8 cellular contexts compared by ENCODE assay signal in the genomic region with DNA sequence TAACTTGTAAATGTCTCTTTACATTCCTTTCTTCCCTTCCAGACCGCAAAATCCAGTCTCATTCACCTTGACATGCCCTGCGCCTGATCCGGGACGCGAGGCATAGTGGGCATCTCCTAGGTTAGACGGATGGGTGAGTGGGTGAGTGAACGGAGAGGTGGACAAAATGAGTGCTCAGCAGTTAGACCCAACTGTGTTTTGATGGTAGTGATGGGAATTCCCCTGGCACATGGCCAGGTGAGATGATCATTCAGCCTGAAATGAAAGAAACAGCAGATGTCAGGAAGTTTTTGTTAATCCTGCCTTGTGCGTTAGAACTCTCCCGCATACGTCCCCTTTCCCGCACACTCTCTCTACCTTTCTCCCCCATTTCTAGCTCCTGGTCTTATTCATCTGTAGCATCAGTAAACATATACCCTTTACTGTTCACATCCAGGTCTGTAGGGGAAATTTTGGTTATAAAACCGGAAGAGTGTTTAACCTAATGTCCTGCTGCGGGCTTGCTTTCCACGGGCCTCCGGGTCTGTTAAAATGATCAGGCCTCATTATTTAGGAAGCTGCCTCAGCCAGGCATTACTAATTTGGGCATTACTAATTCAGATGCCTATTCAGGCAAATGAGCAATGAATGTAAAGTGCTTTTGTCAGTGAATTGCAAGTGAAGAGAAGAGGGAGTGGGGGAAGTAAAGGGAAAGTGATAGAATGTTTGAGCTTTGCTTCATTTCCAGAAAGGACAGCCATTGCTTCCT.
DNase-seq lines count a peak whose midpoint lies in the region; ATAC-seq and TF ChIP-seq lines count a peak whose summit lies in the region.

No MANE protein-coding gene starts in this region.

- no peak overlapping the region for H3K9ac ChIP-seq in trophoblast cell (ENCODE audit: low read length)

- H2BK5ac ChIP-seq in trophoblast cell (ENCODE audit: low read depth, low read length, poor library complexity): no peak overlapping the region

- no peak overlapping the region for H3K4me3 ChIP-seq in gastroesophageal sphincter
- H3K4me3 ChIP-seq in trophoblast cell (ENCODE audit: low read depth, low read length): no peak overlapping the region

- no peak overlapping the region for H4K8ac ChIP-seq in trophoblast cell (ENCODE audit: low read depth, low read length)

- H3K36me3 Mint-ChIP-seq in IgD-negative memory B cell: peaks cover 5% of the 10 kb centered on the region

- peaks cover 2% of the 10 kb centered on the region for H3K79me2 ChIP-seq in trophoblast cell (ENCODE audit: control insufficient read depth, insufficient read depth, low read length, poor library complexity)

- peak overlapping the region; percentile 8 to 75 (median 66) for H3K27ac ChIP-seq in gastroesophageal sphincter
- no peak overlapping the region for H3K27ac ChIP-seq in trophoblast cell (ENCODE audit: low read depth, low read length)

- no peak overlapping the region for H4K91ac ChIP-seq in trophoblast cell (ENCODE audit: low read depth, low read length)

- H3K27ac Mint-ChIP-seq in IgD-negative memory B cell: peak overlapping the region in 1 of 3 donors; percentile 99

- H3K4me3 Mint-ChIP-seq in IgD-negative memory B cell: peak overlapping the region; percentile 77 to 88 (median 78)

- H3K36me3 ChIP-seq in gastroesophageal sphincter (no peaks in the 10 kb centered on the region), trophoblast cell (ENCODE audit: control insufficient read depth in 1 of 2, insufficient read depth in 2 of 2, low read length in 2 of 2) (peaks cover 2% of the 10 kb centered on the region in 2 experiments)

- no peak overlapping the region for H2BK12ac ChIP-seq in trophoblast cell (ENCODE audit: low read length)

- no peaks in the 10 kb centered on the region for H3K9me3 ChIP-seq in gastroesophageal sphincter
- peaks cover 2% of the 10 kb centered on the region for H3K9me3 ChIP-seq in trophoblast cell (ENCODE audit: insufficient read depth, low read depth, low read length)

- H3K14ac ChIP-seq in trophoblast cell (ENCODE audit: low read length): no peak overlapping the region

- no peak for TF ChIP-seq POLR2A in gastroesophageal sphincter (IDR thresholded peaks at IDR 0.05)

- H2AK5ac ChIP-seq in trophoblast cell (ENCODE audit: low read length): no peak overlapping the region

- H3K23ac ChIP-seq in trophoblast cell (ENCODE audit: low read length): no peak overlapping the region

- H4K12ac ChIP-seq in trophoblast cell (ENCODE audit: low read depth, low read length): no peak overlapping the region

- WGBS in gastroesophageal sphincter (ENCODE audit: low coverage in 1 of 2), 2 donors: 11 to 42% methylated on average over 8 of the region's 15 CpGs
- WGBS in trophoblast cell (ENCODE audit: extremely low coverage, insufficient coverage, insufficient read length): no CpG with 5 or more reads among the region's 15 CpGs

- H3K4ac ChIP-seq in trophoblast cell (ENCODE audit: low read depth, low read length): no peak overlapping the region

- H3K18ac ChIP-seq in trophoblast cell (ENCODE audit: low read length): no peak overlapping the region

- no peak overlapping the region for H2BK120ac ChIP-seq in trophoblast cell (ENCODE audit: insufficient read depth, low read length, poor library complexity)

- H3K27me3 Mint-ChIP-seq in IgD-negative memory B cell: no peaks in the 10 kb centered on the region

- H3K79me1 ChIP-seq in trophoblast cell (ENCODE audit: low read length): no peaks in the 10 kb centered on the region

- H3K27me3 ChIP-seq in gastroesophageal sphincter (no peaks in the 10 kb centered on the region), trophoblast cell (ENCODE audit: insufficient read depth, low read length) (no peaks in the 10 kb centered on the region)

- H3K9me3 Mint-ChIP-seq in IgD-negative memory B cell: peaks cover 0 to 4% (median 0%) of the 10 kb centered on the region in 3 donors

- no peak overlapping the region for H3K4me2 ChIP-seq in trophoblast cell (ENCODE audit: low read length)

- no peak for TF ChIP-seq EP300 in gastroesophageal sphincter (IDR thresholded peaks at IDR 0.05)

- peaks cover 42 to 51% (median 46%) of the 10 kb centered on the region in 3 donors for H3K4me1 Mint-ChIP-seq in IgD-negative memory B cell

- no peak for TF ChIP-seq CTCF in gastroesophageal sphincter (IDR thresholded peaks at IDR 0.05)

- no peak overlapping the region for H2AFZ ChIP-seq in trophoblast cell (ENCODE audit: insufficient read depth, low read length, poor library complexity)

- DNase-seq in NCI-H748 (lab: John Stamatoyannopoulos, UW; ENCODE audit: unreplicated experiment): peak; percentile 62
- DNase-seq in NCI-H748 treated with DMSO at 0.1 percent for 48 hours (lab: John Stamatoyannopoulos, UW): no peak
- peak; percentile 43 for DNase-seq in activated T-cell treated with anti-CD3 and anti-CD28 coated beads for 4 hours
- peak; percentile 60 for DNase-seq in stimulated activated CD8-positive, alpha-beta memory T cell treated with anti-CD3 and anti-CD28 coated beads, Interleukin-4, amount 100 ng/mL, for 48 hours
- DNase-seq in trophoblast cell: no peak

- ATAC-seq in gastroesophageal sphincter: peak; percentile 6
- no peak for ATAC-seq in HG03045 (IDR thresholded peaks at IDR 0.05; ENCODE audit: unreplicated experiment)

- peaks cover 0 to 65% (median 2%) of the 10 kb centered on the region in 3 donors for H3K4me1 ChIP-seq in gastroesophageal sphincter
- peaks cover 0 to 12% of the 10 kb centered on the region in 2 experiments for H3K4me1 ChIP-seq in trophoblast cell (ENCODE audit: control insufficient read depth in 1 of 2, insufficient read depth in 2 of 2, low read length in 2 of 2)

Comparison
In these comparisons a context has a peak if more than half of its experiments do, and no peak if none do; other contexts are left out.
1. DNase-seq: peak in NCI-H748 (single experiment), activated T-cell treated with anti-CD3 and anti-CD28 coated beads for 4 hours (single experiment) and stimulated activated CD8-positive, alpha-beta memory T cell treated with anti-CD3 and anti-CD28 coated beads, Interleukin-4, amount 100 ng/mL, for 48 hours (single experiment); none in NCI-H748 treated with DMSO at 0.1 percent for 48 hours (single experiment) and trophoblast cell (0 of 2).